Comparison of ENCODE assay signal across 22 cellular contexts in the genomic region with DNA sequence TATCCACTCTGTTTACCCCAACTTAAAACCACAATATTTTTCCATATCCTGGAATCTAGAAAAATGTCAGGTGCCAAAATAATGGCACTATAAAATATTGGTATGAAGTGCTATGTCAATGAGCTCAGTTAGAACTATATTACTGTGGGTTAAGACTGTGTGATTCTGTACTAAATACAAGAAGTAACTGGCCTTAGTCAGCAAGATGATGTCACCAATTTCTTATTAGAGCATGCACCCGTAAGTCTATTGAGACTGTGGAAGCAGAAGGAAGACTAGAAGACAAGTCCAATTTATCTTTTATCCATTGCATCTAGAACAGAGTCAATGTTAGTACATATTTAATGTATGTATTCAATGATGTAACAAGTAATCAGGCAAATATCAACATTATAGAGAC. TPM values are rescaled to one million over a fixed set of nuclear protein-coding genes. Genes with fewer than 3 reads are reported as not detected.
DNase-seq lines count a peak whose midpoint lies in the region; ATAC-seq and TF ChIP-seq lines count a peak whose summit lies in the region.
"Had no signal": no experiment of that assay in that cellular context is flagged by ENCODE, and none has a peak within 500 bp of the region (broad histone marks: within the 10 kb centered on the region; RNA-seq: fewer than 3 reads in every experiment).

No MANE protein-coding gene starts in this region.

- no peaks in the 10 kb centered on the region for H3K27me3 Mint-ChIP-seq in activated T-cell treated with anti-CD3 and anti-CD28 coated beads, Interleukin-2, amount 50 U/mL, for 4 hours (ENCODE audit: low read depth)
- no peaks in the 10 kb centered on the region for H3K27me3 Mint-ChIP-seq in activated B cell treated with CpG ODN at 0.5 μM for 24 hours
- H3K27me3 Mint-ChIP-seq: IgD-negative memory B cell, naive B cell, T-cell had no signal

- H3K27ac Mint-ChIP-seq in activated B cell treated with CpG ODN at 0.5 μM for 24 hours = peak overlapping the region; percentile 37
- peak overlapping the region; percentile 43 for H3K27ac Mint-ChIP-seq in stimulated activated effector memory CD8-positive, alpha-beta T cell treated with anti-CD3 and anti-CD28 coated beads, Interleukin-12 subunit alpha, Interleukin-12 subunit beta, amount 100 ng/mL, for 72 hours
- H3K27ac Mint-ChIP-seq: IgD-negative memory B cell, naive B cell, T-cell had no signal

- ATAC-seq in activated T-cell treated with anti-CD3 and anti-CD28 coated beads, Interleukin-2, amount 50 U/mL, for 4 hours = peak; percentile 35 to 51
- ATAC-seq in activated B cell treated with CpG ODN at 0.5 μM for 24 hours (ENCODE audit: low read depth) = no peak
- no peak for ATAC-seq in stimulated activated effector memory CD8-positive, alpha-beta T cell treated with anti-CD3 and anti-CD28 coated beads, Interleukin-12 subunit alpha, Interleukin-12 subunit beta, amount 100 ng/mL, for 72 hours
- ATAC-seq: A549, PC-3, T-cell had no signal

- peaks cover 12% of the 10 kb centered on the region for H3K9me3 Mint-ChIP-seq in activated T-cell treated with anti-CD3 and anti-CD28 coated beads, Interleukin-2, amount 50 U/mL, for 4 hours
- H3K9me3 Mint-ChIP-seq in activated B cell treated with CpG ODN at 0.5 μM for 24 hours = peaks cover 4% of the 10 kb centered on the region
- no peaks in the 10 kb centered on the region for H3K9me3 Mint-ChIP-seq in stimulated activated effector memory CD8-positive, alpha-beta T cell treated with anti-CD3 and anti-CD28 coated beads, Interleukin-12 subunit alpha, Interleukin-12 subunit beta, amount 100 ng/mL, for 72 hours

- POLR2A ChIA-PET in activated B cell treated with CpG ODN at 0.5 μM for 24 hours (lab: Charles Lee) = no interaction called here

- peaks cover 10% of the 10 kb centered on the region for H3K4me1 Mint-ChIP-seq in activated T-cell treated with anti-CD3 and anti-CD28 coated beads, Interleukin-2, amount 50 U/mL, for 4 hours (ENCODE audit: low read depth)
- H3K4me1 Mint-ChIP-seq in activated B cell treated with CpG ODN at 0.5 μM for 24 hours = peaks cover 12% of the 10 kb centered on the region
- H3K4me1 Mint-ChIP-seq in stimulated activated effector memory CD8-positive, alpha-beta T cell treated with anti-CD3 and anti-CD28 coated beads, Interleukin-12 subunit alpha, Interleukin-12 subunit beta, amount 100 ng/mL, for 72 hours = peaks cover 8% of the 10 kb centered on the region
- H3K4me1 Mint-ChIP-seq: CD14-positive monocyte, naive B cell, T-cell had no signal

- intact Hi-C loops in activated B cell treated with CpG ODN at 0.5 μM for 24 hours (cut with micrococcal nuclease) = no loop called here

- no peak for DNase-seq in activated T-cell treated with anti-CD3 and anti-CD28 coated beads, Interleukin-2, amount 50 U/mL, for 4 hours
- no peak for DNase-seq in activated T-cell treated with anti-CD3 and anti-CD28 coated beads, Interleukin-2, amount 50 U/mL, for 48 hours
- DNase-seq in activated B cell treated with CpG ODN at 0.5 μM for 24 hours (no peak), fibroblast of peridontal ligament (ENCODE audit: extremely low read depth) (peak; percentile 34), AG08396 (ENCODE audit: low spot score) (no peak), NCI-H526 treated with DMSO at 0.1 percent for 48 hours (lab: John Stamatoyannopoulos, UW) (no peak), NCI-H446 treated with DMSO at 0.1 percent for 48 hours (lab: John Stamatoyannopoulos, UW) (no peak)
- DNase-seq in stimulated activated effector memory CD8-positive, alpha-beta T cell treated with anti-CD3 and anti-CD28 coated beads, Interleukin-12 subunit alpha, Interleukin-12 subunit beta, amount 100 ng/mL, for 72 hours (ENCODE audit: low spot score in 2 of 2) = no peak
- DNase-seq: activated CD4-positive, alpha-beta T cell treated with anti-CD3 and anti-CD28 coated beads, Interleukin-2, amount 50 U/mL, for 4 hours; activated naive CD4-positive, alpha-beta T cell; kidney; naive B cell; NCI-H1930; NCI-H2227 treated with DMSO at 0.1 percent for 48 hours; ovary; PC-3; right lobe of liver; T-cell had no signal

- no peak overlapping the region for H3K4me3 Mint-ChIP-seq in activated T-cell treated with anti-CD3 and anti-CD28 coated beads, Interleukin-2, amount 50 U/mL, for 4 hours
- no peak overlapping the region for H3K4me3 Mint-ChIP-seq in activated B cell treated with CpG ODN at 0.5 μM for 24 hours
- H3K4me3 Mint-ChIP-seq in stimulated activated effector memory CD8-positive, alpha-beta T cell treated with anti-CD3 and anti-CD28 coated beads, Interleukin-12 subunit alpha, Interleukin-12 subunit beta, amount 100 ng/mL, for 72 hours = no peak overlapping the region
- H3K4me3 Mint-ChIP-seq: CD14-positive monocyte, IgD-negative memory B cell, naive B cell, T-cell had no signal

- CTCF ChIA-PET in activated B cell treated with CpG ODN at 0.5 μM for 24 hours (lab: Charles Lee) = no interaction called here

- peaks cover 32% of the 10 kb centered on the region for H3K36me3 Mint-ChIP-seq in activated T-cell treated with anti-CD3 and anti-CD28 coated beads, Interleukin-2, amount 50 U/mL, for 4 hours (ENCODE audit: insufficient read depth)
- peaks cover 36% of the 10 kb centered on the region for H3K36me3 Mint-ChIP-seq in activated B cell treated with CpG ODN at 0.5 μM for 24 hours (ENCODE audit: low read depth)
- peaks cover 30% of the 10 kb centered on the region for H3K36me3 Mint-ChIP-seq in stimulated activated effector memory CD8-positive, alpha-beta T cell treated with anti-CD3 and anti-CD28 coated beads, Interleukin-12 subunit alpha, Interleukin-12 subunit beta, amount 100 ng/mL, for 72 hours

- no peak for TF ChIP-seq CTCF in activated B cell treated with CpG ODN at 0.5 μM for 24 hours (IDR thresholded peaks at IDR 0.05)

RNA-seq across cellular contexts. Expression of gene LRRC58, which starts 25.0 kb away (rescaled TPM):
- total RNA-seq in activated T-cell treated with anti-CD3 and anti-CD28 coated beads, Interleukin-2, amount 50 U/mL, for 4 hours = 10 to 100 TPM; 39.1 to 44.3 (median 39.9) TPM
- total RNA-seq in activated B cell treated with CpG ODN at 0.5 μM for 24 hours = 16.8 and 18.3 TPM in 2 replicates

RNA-seq across cellular contexts. Expression of gene GPR156, which starts 39.2 kb away (rescaled TPM):
- total RNA-seq in activated T-cell treated with anti-CD3 and anti-CD28 coated beads, Interleukin-2, amount 50 U/mL, for 4 hours = under 1 TPM; 0.10 to 0.38 (median 0.16) TPM
- total RNA-seq in activated B cell treated with CpG ODN at 0.5 μM for 24 hours = 0.24 TPM in 2 replicates
- total RNA-seq: right lobe of liver, vagina had no signal

Comparison
In these comparisons a context has a peak if more than half of its experiments do, and no peak if none do; other contexts are left out.
1. ATAC-seq: peak in activated T-cell treated with anti-CD3 and anti-CD28 coated beads, Interleukin-2, amount 50 U/mL, for 4 hours (2 of 2); none in activated B cell treated with CpG ODN at 0.5 μM for 24 hours (single experiment) and stimulated activated effector memory CD8-positive, alpha-beta T cell treated with anti-CD3 and anti-CD28 coated beads, Interleukin-12 subunit alpha, Interleukin-12 subunit beta, amount 100 ng/mL, for 72 hours (single experiment).